ENCODE assay signal across 1 cellular context in genomic region chr1:89802036-89802435, GRCh38.
TF ChIP-seq lines count a peak whose summit lies in the region.

No MANE protein-coding gene starts in this region.

TF ChIP-seq in GM12878, 131 proteins besides CTCF, POLR2A, EP300 and RAD21:
- TF ChIP-seq MEF2A (IDR thresholded peaks at IDR 0.05; ENCODE audit: insufficient read depth, low read depth, low read length) (no peak), SPI1 (IDR thresholded peaks at IDR 0.05; ENCODE audit: borderline replicate concordance, insufficient read depth, low read depth, low read length) (no peak), BCLAF1 (IDR thresholded peaks at IDR 0.05) (no peak), ZBED1 (IDR thresholded peaks at IDR 0.05; ENCODE audit: borderline replicate concordance) (no peak), TCF12 (IDR thresholded peaks at IDR 0.05; ENCODE audit: low read depth, low read length) (no peak), YBX1 (IDR thresholded peaks at IDR 0.05) (no peak), CEBPB (IDR thresholded peaks at IDR 0.05; ENCODE audit: borderline replicate concordance in 1 of 2, low read depth in 2 of 2, low read length in 2 of 2) (no peak), MYB (IDR thresholded peaks at IDR 0.05; ENCODE audit: borderline replicate concordance, low read depth, low read length) (no peak), MEF2B (IDR thresholded peaks at IDR 0.05; ENCODE audit: partially characterized antibody, poor library complexity, severe bottlenecking) (no peak)
